9 cellular contexts compared by ENCODE assay signal in the genomic region with DNA sequence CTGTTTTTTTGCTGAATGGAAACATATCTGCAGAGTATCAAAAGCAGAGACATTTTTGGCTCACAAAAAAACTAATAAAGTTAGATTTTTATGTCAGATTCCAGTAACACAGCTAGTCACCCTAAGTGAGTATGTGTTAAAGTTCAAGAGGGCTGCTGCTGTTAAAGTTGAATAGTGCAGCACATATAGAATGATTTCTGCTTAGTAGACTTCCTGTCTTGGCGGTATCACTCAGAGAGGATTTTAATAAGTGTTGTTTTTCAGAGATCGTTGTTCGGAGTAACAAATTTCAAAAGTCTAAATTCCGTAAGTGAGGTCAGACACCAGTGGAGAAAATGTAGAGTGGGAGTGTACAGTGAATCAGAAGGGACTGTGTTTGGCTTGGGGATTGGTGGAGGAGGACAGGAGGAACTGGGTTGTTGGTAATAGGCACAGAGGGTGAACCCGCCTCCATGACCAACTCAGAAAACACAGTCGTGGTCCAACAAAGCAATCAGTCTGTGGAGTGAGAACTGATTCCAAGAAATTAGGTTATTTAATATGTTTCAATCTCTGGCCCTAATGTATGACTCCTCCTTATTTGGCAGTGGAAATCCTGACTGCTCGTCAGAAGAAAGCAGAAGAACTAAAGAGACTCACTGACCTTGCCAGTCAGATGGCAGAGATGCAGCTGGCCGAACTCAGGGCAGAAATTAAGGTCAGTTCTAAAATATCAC. TPM values are rescaled to one million over a fixed set of nuclear protein-coding genes. Genes with fewer than 3 reads are reported as not detected.
DNase-seq lines count a peak whose midpoint lies in the region; ATAC-seq and TF ChIP-seq lines count a peak whose summit lies in the region.
"Had no signal": no experiment of that assay in that cellular context is flagged by ENCODE, and none has a peak within 500 bp of the region (broad histone marks: within the 10 kb centered on the region; RNA-seq: fewer than 3 reads in every experiment).

No MANE protein-coding gene starts in this region.

- intact Hi-C loops in esophagus squamous epithelium (cut with DNase I) (no loop called here), psoas muscle (cut with DNase I) (loop anchor here in 1 of 2 donors (10.0 kb wide), 1 partner anchor 162 kb away; a partner anchor contains a TSS)

- TF ChIP-seq CTCF in esophagus squamous epithelium (IDR thresholded peaks at IDR 0.05) (no peak), psoas muscle (IDR thresholded peaks at IDR 0.05) (no peak)

- peak overlapping the region in 1 of 4 donors; percentile 21 for H3K4me3 ChIP-seq in esophagus squamous epithelium
- H3K4me3 ChIP-seq in psoas muscle, result peak overlapping the region; percentile 0

- no peaks in the 10 kb centered on the region for H3K9me3 ChIP-seq in esophagus squamous epithelium
- no peaks in the 10 kb centered on the region for H3K9me3 ChIP-seq in psoas muscle

- peak overlapping the region in 3 of 4 donors; percentile 57 to 81 (median 57) for H3K27ac ChIP-seq in esophagus squamous epithelium
- H3K27ac ChIP-seq in psoas muscle, result peak overlapping the region; percentile 20

- no peak for TF ChIP-seq POLR2A in esophagus squamous epithelium (IDR thresholded peaks at IDR 0.05)

- ATAC-seq in psoas muscle (peak; percentile 83 to 92 (median 86)), HG02588 (IDR thresholded peaks at IDR 0.05; ENCODE audit: unreplicated experiment) (no peak)

- peak overlapping the region; percentile 78 for H3K4me3 Mint-ChIP-seq in T-helper 2 cell treated with Interferon-gamma antibody and Interleukin-4, amounts not matched to agents 5 μg/mL and 100 μg/mL, for 36 hours

- 52 to 63% methylated on average over 8 of the region's 8 CpGs for WGBS in esophagus squamous epithelium, 2 donors
- 18 to 33% (median 21%) methylated on average over 8 of the region's 8 CpGs for WGBS in psoas muscle, 3 donors

- H3K4me1 Mint-ChIP-seq in T-helper 2 cell treated with Interferon-gamma antibody and Interleukin-4, amounts not matched to agents 5 μg/mL and 100 μg/mL, for 36 hours (ENCODE audit: low read depth), result peaks cover 40% of the 10 kb centered on the region

- H3K4me1 ChIP-seq in esophagus squamous epithelium (peaks cover 0 to 9% (median 0%) of the 10 kb centered on the region in 3 donors), psoas muscle (peaks cover 4% of the 10 kb centered on the region)

- H3K9me3 Mint-ChIP-seq in T-helper 2 cell treated with Interferon-gamma antibody and Interleukin-4, amounts not matched to agents 5 μg/mL and 100 μg/mL, for 36 hours, result no peaks in the 10 kb centered on the region

- peaks cover 37% of the 10 kb centered on the region for H3K36me3 Mint-ChIP-seq in T-helper 2 cell treated with Interferon-gamma antibody and Interleukin-4, amounts not matched to agents 5 μg/mL and 100 μg/mL, for 36 hours (ENCODE audit: low read depth)

- DNase-seq in AG20443 (ENCODE audit: low spot score), result peak; percentile 86
- peak; percentile 50 for DNase-seq in T-helper 2 cell treated with Interferon-gamma antibody and Interleukin-4, amounts not matched to agents 5 μg/mL and 100 μg/mL, for 36 hours (ENCODE audit: low spot score)
- DNase-seq in esophagus squamous epithelium (lab: John Stamatoyannopoulos, UW), result no peak
- peak; percentile 52 to 56 for DNase-seq in psoas muscle
- no peak for DNase-seq in DMS114 treated with DMSO at 0.1 percent for 48 hours (lab: John Stamatoyannopoulos, UW; ENCODE audit: unreplicated experiment)
- DNase-seq in GDM1 (lab: John Stamatoyannopoulos, UW), result no peak
- no peak for DNase-seq in UCSD-AML1 (lab: John Stamatoyannopoulos, UW; ENCODE audit: unreplicated experiment)
- DNase-seq: SIG-M5 had no signal

- H3K27me3 Mint-ChIP-seq in T-helper 2 cell treated with Interferon-gamma antibody and Interleukin-4, amounts not matched to agents 5 μg/mL and 100 μg/mL, for 36 hours (ENCODE audit: low read depth), result no peaks in the 10 kb centered on the region

- H3K27me3 ChIP-seq in esophagus squamous epithelium (no peaks in the 10 kb centered on the region), psoas muscle (ENCODE audit: insufficient read depth in 3 of 3, low read length in 2 of 3) (no peaks in the 10 kb centered on the region)

- peak overlapping the region; percentile 92 for H3K27ac Mint-ChIP-seq in T-helper 2 cell treated with Interferon-gamma antibody and Interleukin-4, amounts not matched to agents 5 μg/mL and 100 μg/mL, for 36 hours

- H3K36me3 ChIP-seq in esophagus squamous epithelium (peaks cover 0 to 86% (median 13%) of the 10 kb centered on the region in 3 donors), psoas muscle (ENCODE audit: insufficient read depth in 1 of 2, low read depth in 1 of 2) (peaks cover 10 to 59% of the 10 kb centered on the region in 2 donors)

RNA-seq across cellular contexts. Expression of a gene that starts 43.0 kb away (rescaled TPM):
- total RNA-seq in esophagus squamous epithelium, result 10 to 100 TPM in 2 of 4 donors, 1 to 10 TPM in 2; 6.9 to 19.5 (median 13.9) TPM
- 10 to 100 TPM in 3 of 4 donors, 1 to 10 TPM in 1; 9.7 to 13.9 (median 10.3) TPM for total RNA-seq in psoas muscle
- polyA plus RNA-seq in psoas muscle, result 10 to 100 TPM in 1 of 3 donors, 1 to 10 TPM in 2; 7.1 to 24.0 (median 7.9) TPM

RNA-seq across cellular contexts. Expression of a gene that starts 59.1 kb away (rescaled TPM):
- 10 to 100 TPM in 1 of 4 donors, 1 to 10 TPM in 3; 2.2 to 10.7 (median 5.6) TPM for total RNA-seq in esophagus squamous epithelium
- under 1 TPM; 0.22 to 0.60 (median 0.48) TPM for total RNA-seq in psoas muscle
- 1 to 10 TPM in 2 of 3 donors, under 1 TPM in 1; 0.28 to 2.6 (median 1.1) TPM for polyA plus RNA-seq in psoas muscle

Comparison
In these comparisons a context has a peak if more than half of its experiments do, and no peak if none do; other contexts are left out.
1. DNase-seq: peak in AG20443 (single experiment), T-helper 2 cell treated with Interferon-gamma antibody and Interleukin-4, amounts not matched to agents 5 μg/mL and 100 μg/mL, for 36 hours (single experiment) and psoas muscle (2 of 2); none in esophagus squamous epithelium (single experiment), DMS114 treated with DMSO at 0.1 percent for 48 hours (single experiment), GDM1 (single experiment) and UCSD-AML1 (single experiment).